Comparison of ENCODE assay signal across 8 cellular contexts in the genomic region with DNA sequence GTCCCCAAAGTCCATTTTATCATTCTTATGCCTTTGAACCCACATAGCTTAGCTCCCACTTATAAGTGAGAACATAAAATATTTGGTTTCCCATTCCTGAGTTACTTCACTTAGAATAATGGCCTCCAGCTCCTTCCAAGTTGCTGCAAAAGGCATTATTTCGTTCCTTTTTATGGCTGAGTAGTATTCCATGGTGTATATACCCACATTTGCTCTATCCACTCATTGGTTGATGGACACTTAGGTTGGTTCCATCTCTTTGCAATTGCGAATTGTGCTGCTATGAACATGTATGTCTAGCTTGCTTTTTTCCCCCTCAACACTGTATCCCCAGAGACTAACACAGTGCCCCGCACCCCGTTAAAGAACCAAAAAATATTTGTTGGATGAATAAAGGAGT. TPM values are rescaled to one million over a fixed set of nuclear protein-coding genes. Genes with fewer than 3 reads are reported as not detected.
DNase-seq lines count a peak whose midpoint lies in the region; ATAC-seq, FAIRE-seq and TF ChIP-seq lines count a peak whose summit lies in the region.

No MANE protein-coding gene starts in this region.

- CTCF ChIA-PET in SK-N-SH (lab: Yijun Ruan, JAX) = interaction anchor here (1.0 to 2.1 kb wide), 4 partner anchors 12 to 271 kb away, joined by 3 to 8 read pairs (median 4); no protein-coding TSS in a partner anchor
- CTCF ChIA-PET in endothelial cell of umbilical vein (lab: Charles Lee) = interaction anchor here (0.8 to 1.5 kb wide), 4 partner anchors 9 to 208 kb away, joined by 3 to 7 read pairs (median 3); no protein-coding TSS in a partner anchor

- H4K20me1 ChIP-seq in SK-N-SH (ENCODE audit: insufficient read depth) (peaks cover 37% of the 10 kb centered on the region), endothelial cell of umbilical vein (replicated peaks; ENCODE audit: control insufficient read depth, extremely low read depth, insufficient read depth, low read length) (no peaks in the 10 kb centered on the region)

- H3F3A ChIP-seq in SK-N-SH (replicated peaks; ENCODE audit: insufficient read depth) = no peaks in the 10 kb centered on the region

- no TSS peak for BruUV-seq in endothelial cell of umbilical vein (replicated peaks; lab: Mats Ljungman, UMichigan)

- no peaks in the 10 kb centered on the region for H3K9me3 ChIP-seq in SK-N-SH
- H3K9me3 ChIP-seq in RWPE2 (ENCODE audit: severe bottlenecking) = peaks cover 2% of the 10 kb centered on the region
- no peaks in the 10 kb centered on the region for H3K9me3 ChIP-seq in endothelial cell of umbilical vein (replicated peaks; ENCODE audit: control insufficient read depth, insufficient read depth, low read length)
- H3K9me3 ChIP-seq in skeletal muscle satellite cell (replicated peaks; ENCODE audit: low read length) = no peaks in the 10 kb centered on the region
- H3K9me3 ChIP-seq in HAP-1 = no peaks in the 10 kb centered on the region

- peak overlapping the region; percentile 28 to 76; a peak in 3 of 4 replicates for H3K27ac ChIP-seq in SK-N-SH (ENCODE audit: low read depth in 2 of 2, low read length in 1 of 2)
- no peak overlapping the region for H3K27ac ChIP-seq in RWPE2 (ENCODE audit: poor library complexity, severe bottlenecking)
- H3K27ac ChIP-seq in endothelial cell of umbilical vein (ENCODE audit: insufficient read depth, low read depth, low read length) = no peak overlapping the region

- TF ChIP-seq POLR2A in endothelial cell of umbilical vein (IDR thresholded peaks at IDR 0.05; ENCODE audit: low read depth, low read length) = no peak

- H3K79me2 ChIP-seq in SK-N-SH (ENCODE audit: insufficient read depth) (peaks cover 40% of the 10 kb centered on the region), endothelial cell of umbilical vein (ENCODE audit: control insufficient read depth, insufficient read depth, low read length) (peaks cover 43% of the 10 kb centered on the region)

- TF ChIP-seq RAD21 in SK-N-SH (IDR thresholded peaks at IDR 0.05; ENCODE audit: low read length) = no peak

- WGBS in SK-N-SH (ENCODE audit: low lambda C conversion rate) = 71% methylated on average over 4 of the region's 4 CpGs

- intact Hi-C loops in endothelial cell of umbilical vein (cut with micrococcal nuclease) (loop anchor here (1.0 to 2.0 kb wide), 5 partner anchors 10 to 269 kb away; partner anchors contain the start of gene MET), posterior vena cava (cut with DNase I) (no loop called here)

- H3K9me2 ChIP-seq in SK-N-SH = no peaks in the 10 kb centered on the region

- no peak for DNase-seq in SK-N-SH
- no peak for DNase-seq in RWPE2 (ENCODE audit: low spot score)
- DNase-seq in endothelial cell of umbilical vein (ENCODE audit: low read depth, low spot score) = no peak
- no peak for DNase-seq in HAP-1 (ENCODE audit: low spot score in 2 of 2)
- DNase-seq in HT-29 (ENCODE audit: low spot score) = no peak
- no peak for DNase-seq in posterior vena cava (ENCODE audit: low spot score)

- H3K36me3 ChIP-seq in SK-N-SH (replicated peaks in 1 of 2; ENCODE audit: control insufficient read depth in 1 of 2, insufficient read depth in 2 of 2, low read length in 1 of 2) (peaks cover 2 to 5% of the 10 kb centered on the region in 2 experiments), RWPE2 (ENCODE audit: low read depth) (0 out of 2 replicates have a peak, but pooled peaks cover under 1% of the 10 kb centered on the region), endothelial cell of umbilical vein (ENCODE audit: control insufficient read depth in 2 of 2, extremely low read depth in 1 of 2, insufficient read depth in 2 of 2, low read length in 2 of 2) (no peaks in the 10 kb centered on the region), skeletal muscle satellite cell (ENCODE audit: insufficient read depth, low read length) (no peaks in the 10 kb centered on the region), HAP-1 (replicated peaks) (no peaks in the 10 kb centered on the region)

- H3K9me1 ChIP-seq in endothelial cell of umbilical vein (replicated peaks; ENCODE audit: control insufficient read depth, extremely low read depth, insufficient read depth, low read length) = no peaks in the 10 kb centered on the region

- H3K4me2 ChIP-seq in SK-N-SH = peak overlapping the region; percentile 51
- H3K4me2 ChIP-seq in endothelial cell of umbilical vein (ENCODE audit: insufficient read depth, low read length) = peak overlapping the region; percentile 23
- H3K4me2 ChIP-seq in skeletal muscle satellite cell (ENCODE audit: low read length) = peak overlapping the region; percentile 69

- H3K27me3 ChIP-seq in SK-N-SH (ENCODE audit: insufficient read depth) = peaks cover 6% of the 10 kb centered on the region; the same call in 1 of the 2 replicates
- no peaks in the 10 kb centered on the region for H3K27me3 ChIP-seq in RWPE2 (ENCODE audit: insufficient read depth, poor library complexity, severe bottlenecking)
- H3K27me3 ChIP-seq in endothelial cell of umbilical vein (ENCODE audit: control insufficient read depth in 2 of 2, insufficient read depth in 2 of 2, low read length in 2 of 2) = no peaks in the 10 kb centered on the region
- no peaks in the 10 kb centered on the region for H3K27me3 ChIP-seq in skeletal muscle satellite cell (ENCODE audit: control insufficient read depth, insufficient read depth, low read length)
- no peaks in the 10 kb centered on the region for H3K27me3 ChIP-seq in HAP-1 (ENCODE audit: low read depth)

- FAIRE-seq in endothelial cell of umbilical vein (lab: Jason Lieb, UNC) = no peak

- dilution Hi-C loops in endothelial cell of umbilical vein (cut with MboI; ENCODE audit: extremely low pct_ligation_motif_present, low sequenced_read_pairs) = no loop called here

- H3K9ac ChIP-seq in SK-N-SH (no peak overlapping the region), endothelial cell of umbilical vein (replicated peaks; ENCODE audit: extremely low read depth, insufficient read depth, low read length) (no peak overlapping the region), skeletal muscle satellite cell (ENCODE audit: low read depth, low read length) (peak overlapping the region; percentile 54)

- H3K4me3 ChIP-seq in SK-N-SH (ENCODE audit: low read depth in 2 of 2, low read length in 1 of 2) = no peak overlapping the region
- H3K4me3 ChIP-seq in RWPE2 (ENCODE audit: severe bottlenecking) = peak overlapping the region; percentile 99
- H3K4me3 ChIP-seq in endothelial cell of umbilical vein (replicated peaks in 1 of 3; ENCODE audit: insufficient read depth in 1 of 3, low read depth in 1 of 3, low read length in 3 of 3) = no peak overlapping the region
- peak overlapping the region; percentile 99 for H3K4me3 ChIP-seq in skeletal muscle satellite cell (ENCODE audit: low read length)
- H3K4me3 ChIP-seq in HAP-1 = no peak overlapping the region

- H2AFZ ChIP-seq in SK-N-SH (ENCODE audit: low read depth) (peak overlapping the region; percentile 91), endothelial cell of umbilical vein (ENCODE audit: low read depth, low read length) (peak overlapping the region; percentile 37)

- POLR2A ChIA-PET in SK-N-SH (lab: Yijun Ruan, JAX) (interaction anchor here (1.3 kb wide), 1 partner anchor 91 kb away, joined by 3 read pairs; the partner anchor contains the start of gene ST7), endothelial cell of umbilical vein (lab: Charles Lee) (no interaction called here)

- in situ Hi-C loops in HAP-1 (cut with MboI; ENCODE audit: low sequenced_read_pairs) = no loop called here

- no peak for ATAC-seq in SK-N-SH treated with all-trans-retinoic acid at 6 μM for 48 hours
- ATAC-seq in RWPE2 (ENCODE audit: low read depth) = no peak

- no peak for TF ChIP-seq EP300 in SK-N-SH (IDR thresholded peaks at IDR 0.05; ENCODE audit: borderline replicate concordance in 1 of 2, low read depth in 1 of 2, low read length in 1 of 2)

- no peak for TF ChIP-seq CTCF in SK-N-SH (IDR thresholded peaks at IDR 0.05)
- TF ChIP-seq CTCF in RWPE2 (IDR thresholded peaks at IDR 0.05; ENCODE audit: poor library complexity, severe bottlenecking) = no peak
- TF ChIP-seq CTCF in endothelial cell of umbilical vein (IDR thresholded peaks at IDR 0.05; ENCODE audit: extremely low read depth in 1 of 2, insufficient read depth in 1 of 2, low read depth in 1 of 2, low read length in 2 of 2) = no peak

- peaks cover 0 to 11% of the 10 kb centered on the region in 2 experiments; a peak in 2 of 4 replicates for H3K4me1 ChIP-seq in SK-N-SH (ENCODE audit: control insufficient read depth in 1 of 2, insufficient read depth in 2 of 2, low read depth in 1 of 2, low read length in 1 of 2)
- H3K4me1 ChIP-seq in RWPE2 (ENCODE audit: insufficient read depth, poor library complexity, severe bottlenecking) = peaks cover 12% of the 10 kb centered on the region
- H3K4me1 ChIP-seq in endothelial cell of umbilical vein (ENCODE audit: control insufficient read depth, extremely low read depth, insufficient read depth, low read length) = peaks cover 15% of the 10 kb centered on the region
- peaks cover 12% of the 10 kb centered on the region for H3K4me1 ChIP-seq in skeletal muscle satellite cell (ENCODE audit: control insufficient read depth, insufficient read depth, low read length)
- H3K4me1 ChIP-seq in HAP-1 = peaks cover 15% of the 10 kb centered on the region

TF ChIP-seq in SK-N-SH, 30 proteins besides CTCF, POLR2A, EP300 and RAD21 (continues in another document):
- TF ChIP-seq RXRA (IDR thresholded peaks at IDR 0.05; ENCODE audit: borderline replicate concordance, low read depth) = no peak

TF ChIP-seq in endothelial cell of umbilical vein, 7 proteins besides CTCF, POLR2A, EP300 and RAD21 (continues in another document):
- no peak for TF ChIP-seq MAX (IDR thresholded peaks at IDR 0.05; ENCODE audit: insufficient read depth, insufficient read length)
- TF ChIP-seq JUN (IDR thresholded peaks at IDR 0.05; ENCODE audit: borderline replicate concordance, insufficient read depth, insufficient read length, low read depth) = no peak

RNA-seq across cellular contexts. Expression of gene CAPZA2, which starts 0.7 kb away (rescaled TPM):
- polyA plus RNA-seq in SK-N-SH (2012; rRNA removed) (44.6 and 65.6 TPM in 2 replicates), endothelial cell of umbilical vein (35.4 and 48.1 TPM in 2 replicates)
- 85.6 and 130 TPM in 2 replicates for polyA plus RNA-seq in SK-N-SH (2012; cell fraction: cytosol; rRNA removed)
- polyA plus RNA-seq in SK-N-SH (2012; cell fraction: nucleus; rRNA removed) = 11.0 and 33.0 TPM in 2 replicates
- total RNA-seq in endothelial cell of umbilical vein (343 and 347 TPM in 2 replicates), posterior vena cava (100 to 1,000 TPM; 373 to 402 TPM)
- 102 and 116 TPM in 2 replicates for polyA plus RNA-seq in endothelial cell of umbilical vein (2011; cell fraction: cytosol; rRNA removed)
- polyA plus RNA-seq in endothelial cell of umbilical vein (2011; cell fraction: nucleus; rRNA removed) = 83.3 and 105 TPM in 2 replicates
- 180 and 216 TPM in 2 replicates for polyA plus RNA-seq in endothelial cell of umbilical vein (2012)
- polyA minus RNA-seq in endothelial cell of umbilical vein = 93.1 and 99.7 TPM in 2 replicates
- polyA minus RNA-seq in endothelial cell of umbilical vein (2011; cell fraction: cytosol; rRNA and poly(A)+ RNA removed) = 29.8 TPM
- polyA minus RNA-seq in endothelial cell of umbilical vein (2011; cell fraction: nucleus; rRNA and poly(A)+ RNA removed) = 176 and 237 TPM in 2 replicates
- total RNA-seq in skeletal muscle satellite cell (2012; rRNA removed) = 112 and 145 TPM in 2 replicates
- total RNA-seq in HT-29 (2014; rRNA removed; shearing (Covaris generic)) = 61.7 and 62.9 TPM in 2 replicates

Comparison
In these comparisons a context has a peak if more than half of its experiments do, and no peak if none do; other contexts are left out.
1. H3K27ac ChIP-seq: peak in SK-N-SH (2 of 2); none in RWPE2 (single experiment) and endothelial cell of umbilical vein (single experiment).
2. H3K4me3 ChIP-seq: peak in RWPE2 (single experiment) and skeletal muscle satellite cell (single experiment); none in SK-N-SH (0 of 2), endothelial cell of umbilical vein (0 of 3) and HAP-1 (single experiment).
3. Peak in every context shown above with its lines, with median percentiles within 50 percentile points of each other: H3K4me2 ChIP-seq.